Comparison of ENCODE assay signal across 8 cellular contexts in genomic region chr12:111788178-111788654, GRCh38. TPM values are rescaled to one million over a fixed set of nuclear protein-coding genes. Genes with fewer than 3 reads are reported as not detected.
DNase-seq lines count a peak whose midpoint lies in the region; ATAC-seq and TF ChIP-seq lines count a peak whose summit lies in the region.

No MANE protein-coding gene starts in this region.

- no TSS peak for BruUV-seq in Calu3 (replicated peaks; lab: Mats Ljungman, UMichigan)

- H3K27me3 Mint-ChIP-seq in Calu3 (ENCODE audit: unreplicated experiment) = no peaks in the 10 kb centered on the region
- H3K27me3 Mint-ChIP-seq in activated CD4-positive, alpha-beta T cell treated with anti-CD3 and anti-CD28 coated beads for 36 hours = no peaks in the 10 kb centered on the region

- CTCF ChIA-PET in Calu3 (lab: Charles Lee) = interaction anchor here (0.7 to 1.6 kb wide), 2 partner anchors 11 to 18 kb away, joined by 5 read pairs; no protein-coding TSS in a partner anchor
- CTCF ChIA-PET in activated CD4-positive, alpha-beta T cell treated with anti-CD3 and anti-CD28 coated beads for 36 hours (lab: Charles Lee) = interaction anchor here (0.7 to 1.1 kb wide), 3 partner anchors 9 to 1878 kb away, joined by 3 read pairs; no protein-coding TSS in a partner anchor

- no peak overlapping the region for H3K27ac Mint-ChIP-seq in Calu3 (ENCODE audit: unreplicated experiment)
- H3K27ac Mint-ChIP-seq in activated CD4-positive, alpha-beta T cell treated with anti-CD3 and anti-CD28 coated beads for 36 hours = no peak overlapping the region

- H3K9me3 Mint-ChIP-seq in Calu3 (ENCODE audit: low read depth, unreplicated experiment) = no peaks in the 10 kb centered on the region
- no peaks in the 10 kb centered on the region for H3K9me3 Mint-ChIP-seq in activated CD4-positive, alpha-beta T cell treated with anti-CD3 and anti-CD28 coated beads for 36 hours (ENCODE audit: low read depth)

- peaks cover 36% of the 10 kb centered on the region for H3K36me3 Mint-ChIP-seq in Calu3 (ENCODE audit: insufficient read depth, unreplicated experiment)
- H3K36me3 Mint-ChIP-seq in activated CD4-positive, alpha-beta T cell treated with anti-CD3 and anti-CD28 coated beads for 36 hours (ENCODE audit: low read depth) = no peaks in the 10 kb centered on the region

- peak; percentile 57 for ATAC-seq in mucosa of descending colon
- no peak for ATAC-seq in activated CD4-positive, alpha-beta T cell treated with anti-CD3 and anti-CD28 coated beads for 36 hours
- ATAC-seq in GM21576 (IDR thresholded peaks at IDR 0.05; ENCODE audit: unreplicated experiment) = no peak
- no peak for ATAC-seq in GM21723 (IDR thresholded peaks at IDR 0.05; ENCODE audit: unreplicated experiment)
- ATAC-seq in GM18502 (IDR thresholded peaks at IDR 0.05; ENCODE audit: poor library complexity, unreplicated experiment) = no peak

- DNase-seq in Calu3 (peak; percentile 52), MG63 (peak; percentile 14), cardiac fibroblast (ENCODE audit: low read depth in 2 of 2) (peak; percentile 57 to 84), mucosa of descending colon (no peak)
- no peak for DNase-seq in activated CD4-positive, alpha-beta T cell treated with anti-CD3 and anti-CD28 coated beads for 36 hours

- TF ChIP-seq CTCF in Calu3 (IDR thresholded peaks at IDR 0.05; ENCODE audit: unreplicated experiment) (no peak), cardiac fibroblast (IDR thresholded peaks at IDR 0.05; ENCODE audit: low read depth, low read length) (peak; percentile 35), mucosa of descending colon (IDR thresholded peaks at IDR 0.05) (no peak)

- H3K9me3 ChIP-seq in MG63 = no peaks in the 10 kb centered on the region
- H3K9me3 ChIP-seq in mucosa of descending colon = no peaks in the 10 kb centered on the region

- H3K4me1 Mint-ChIP-seq in Calu3 (ENCODE audit: low read depth, unreplicated experiment) = no peaks in the 10 kb centered on the region
- no peaks in the 10 kb centered on the region for H3K4me1 Mint-ChIP-seq in activated CD4-positive, alpha-beta T cell treated with anti-CD3 and anti-CD28 coated beads for 36 hours

- H3K36me3 ChIP-seq in MG63 = peaks cover 4% of the 10 kb centered on the region
- peaks cover 7% of the 10 kb centered on the region for H3K36me3 ChIP-seq in mucosa of descending colon (ENCODE audit: low read depth)

- no peak overlapping the region for H3K4me3 Mint-ChIP-seq in Calu3 (ENCODE audit: low read depth, unreplicated experiment)
- H3K4me3 Mint-ChIP-seq in activated CD4-positive, alpha-beta T cell treated with anti-CD3 and anti-CD28 coated beads for 36 hours = no peak overlapping the region

- no peaks in the 10 kb centered on the region for H3K27me3 ChIP-seq in MG63

- H3K4me1 ChIP-seq in mucosa of descending colon (ENCODE audit: low read depth) = peaks cover 2% of the 10 kb centered on the region

- POLR2A ChIA-PET in activated CD4-positive, alpha-beta T cell treated with anti-CD3 and anti-CD28 coated beads for 36 hours (lab: Charles Lee) = no interaction called here

- intact Hi-C loops in Calu3 (cut with micrococcal nuclease; ENCODE audit: unreplicated experiment) (loop anchor here (10.0 kb wide), 1 partner anchor 103 kb away; the partner anchor contains the start of genes ACAD10 and BRAP), mucosa of descending colon (cut with DNase I, micrococcal nuclease) (no loop called here)
- intact Hi-C loops in activated CD4-positive, alpha-beta T cell treated with anti-CD3 and anti-CD28 coated beads for 36 hours (cut with DNase I, micrococcal nuclease) = no loop called here

- H3K4me3 ChIP-seq in MG63 (no peak overlapping the region), cardiac fibroblast (replicated peaks in 1 of 2; ENCODE audit: low read depth in 2 of 2, low read length in 2 of 2) (no peak overlapping the region), mucosa of descending colon (no peak overlapping the region)

RNA-seq across cellular contexts. Expression of gene ALDH2, which starts 21.5 kb away (rescaled TPM):
- total RNA-seq in Calu3 (2022) (152 and 168 TPM in 2 replicates), mucosa of descending colon (100 to 1,000 TPM; 293 to 382 (median 304) TPM)
- total RNA-seq in MG63 (2014; rRNA removed; shearing (Covaris generic); ENCODE audit: low replicate concordance) = 55.8 and 61.9 TPM in 2 replicates
- total RNA-seq in activated CD4-positive, alpha-beta T cell treated with anti-CD3 and anti-CD28 coated beads for 36 hours = 1 to 10 TPM; 6.1 to 6.2 TPM

RNA-seq across cellular contexts. Expression of gene MAPKAPK5, which starts 53.8 kb away (rescaled TPM):
- total RNA-seq in Calu3 (2022) (84.2 and 84.8 TPM in 2 replicates), mucosa of descending colon (10 to 100 TPM; 64.0 to 86.3 (median 82.0) TPM)
- total RNA-seq in MG63 (2014; rRNA removed; shearing (Covaris generic); ENCODE audit: low replicate concordance) = 22.5 and 46.4 TPM in 2 replicates
- 10 to 100 TPM; 47.5 to 57.5 TPM for total RNA-seq in activated CD4-positive, alpha-beta T cell treated with anti-CD3 and anti-CD28 coated beads for 36 hours

Comparison
In these comparisons a context has a peak if more than half of its experiments do, and no peak if none do; other contexts are left out.
1. DNase-seq: peak in Calu3 (single experiment), MG63 (single experiment) and cardiac fibroblast (2 of 2); none in mucosa of descending colon (0 of 3) and activated CD4-positive, alpha-beta T cell treated with anti-CD3 and anti-CD28 coated beads for 36 hours (single experiment).